Comparison of ENCODE assay signal across 8 cellular contexts in the genomic region with DNA sequence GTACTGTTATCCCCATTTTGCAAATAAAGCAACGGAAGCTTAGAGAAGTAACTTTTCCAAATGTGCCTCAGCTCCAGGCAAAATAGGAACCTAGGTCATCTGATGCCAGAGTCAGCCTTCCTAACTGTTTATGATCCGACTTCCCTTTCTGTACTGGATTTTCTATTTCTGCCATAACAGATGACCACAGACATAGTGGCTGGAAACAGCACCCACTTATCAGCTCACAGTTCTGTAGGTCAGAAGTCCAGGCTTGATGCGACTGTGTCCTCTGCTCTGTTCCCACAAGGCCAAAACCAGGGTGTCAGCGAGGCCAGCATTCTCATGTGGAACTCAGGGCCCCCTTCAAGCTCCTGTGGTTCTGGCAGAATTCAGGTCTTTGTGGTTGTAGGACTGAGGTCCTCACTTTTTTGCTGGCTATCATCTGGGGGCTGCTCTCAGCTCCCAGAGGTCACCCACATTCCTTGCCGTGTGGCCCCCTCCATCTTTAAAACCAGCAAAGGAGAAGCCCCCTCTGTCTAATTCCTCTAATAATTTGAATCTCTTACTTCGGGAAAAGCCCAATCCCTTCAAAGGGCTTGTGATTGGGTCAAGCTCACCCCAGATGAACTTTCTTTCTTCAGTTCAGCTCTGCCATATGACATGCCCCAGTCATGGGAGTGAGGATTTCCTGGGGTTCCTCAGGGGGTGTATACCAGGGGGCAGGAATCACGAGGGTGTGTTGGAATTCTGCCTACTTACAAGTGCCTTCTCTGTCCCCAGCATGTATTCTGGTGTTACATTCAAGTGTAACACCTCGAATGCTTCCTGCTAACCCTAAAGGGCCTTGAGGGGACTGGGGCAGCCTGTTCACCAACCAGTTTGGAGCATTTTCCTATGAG.
DNase-seq lines count a peak whose midpoint lies in the region; ATAC-seq lines count a peak whose summit lies in the region.

No MANE protein-coding gene starts in this region.

- peak overlapping the region; percentile 75 for H3K4me3 Mint-ChIP-seq in T-helper 2 cell treated with Interferon-gamma antibody and Interleukin-4, amounts not matched to agents 5 μg/mL and 100 μg/mL, for 36 hours
- H3K4me3 Mint-ChIP-seq in activated naive CD8-positive, alpha-beta T cell: peak overlapping the region; percentile 70
- peak overlapping the region; percentile 89 to 91 for H3K4me3 Mint-ChIP-seq in stimulated activated naive B cell treated with anti-CD40 and anti-IgM and Interleukin-4, amounts not matched to agents 10 μg/mL and 1 μg/mL and 100 μg/mL, for 72 hours

- peaks cover 8% of the 10 kb centered on the region for H3K4me1 Mint-ChIP-seq in T-helper 2 cell treated with Interferon-gamma antibody and Interleukin-4, amounts not matched to agents 5 μg/mL and 100 μg/mL, for 36 hours (ENCODE audit: low read depth)
- H3K4me1 Mint-ChIP-seq in activated naive CD8-positive, alpha-beta T cell (ENCODE audit: low read depth): peaks cover 20% of the 10 kb centered on the region
- H3K4me1 Mint-ChIP-seq in stimulated activated naive B cell treated with anti-CD40 and anti-IgM and Interleukin-4, amounts not matched to agents 10 μg/mL and 1 μg/mL and 100 μg/mL, for 72 hours: peaks cover 20 to 35% of the 10 kb centered on the region in 2 donors

- peak overlapping the region; percentile 14 for H3K4me3 ChIP-seq in iPS-11a (ENCODE audit: low read depth, low read length)

- ATAC-seq in stimulated activated naive B cell treated with anti-CD40 and anti-IgM and Interleukin-4, amounts not matched to agents 10 μg/mL and 1 μg/mL and 100 μg/mL, for 72 hours (replicated peaks): no peak
- no peak for ATAC-seq in HG02870 (IDR thresholded peaks at IDR 0.05; ENCODE audit: unreplicated experiment)

- H3K9me3 Mint-ChIP-seq in T-helper 2 cell treated with Interferon-gamma antibody and Interleukin-4, amounts not matched to agents 5 μg/mL and 100 μg/mL, for 36 hours: no peaks in the 10 kb centered on the region
- no peaks in the 10 kb centered on the region for H3K9me3 Mint-ChIP-seq in activated naive CD8-positive, alpha-beta T cell (ENCODE audit: low read depth)
- H3K9me3 Mint-ChIP-seq in stimulated activated naive B cell treated with anti-CD40 and anti-IgM and Interleukin-4, amounts not matched to agents 10 μg/mL and 1 μg/mL and 100 μg/mL, for 72 hours: no peaks in the 10 kb centered on the region

- H3K36me3 Mint-ChIP-seq in T-helper 2 cell treated with Interferon-gamma antibody and Interleukin-4, amounts not matched to agents 5 μg/mL and 100 μg/mL, for 36 hours (ENCODE audit: low read depth): no peaks in the 10 kb centered on the region
- no peaks in the 10 kb centered on the region for H3K36me3 Mint-ChIP-seq in activated naive CD8-positive, alpha-beta T cell
- no peaks in the 10 kb centered on the region for H3K36me3 Mint-ChIP-seq in stimulated activated naive B cell treated with anti-CD40 and anti-IgM and Interleukin-4, amounts not matched to agents 10 μg/mL and 1 μg/mL and 100 μg/mL, for 72 hours

- H3K27ac Mint-ChIP-seq in T-helper 2 cell treated with Interferon-gamma antibody and Interleukin-4, amounts not matched to agents 5 μg/mL and 100 μg/mL, for 36 hours: no peak overlapping the region
- no peak overlapping the region for H3K27ac Mint-ChIP-seq in activated naive CD8-positive, alpha-beta T cell
- H3K27ac Mint-ChIP-seq in stimulated activated naive B cell treated with anti-CD40 and anti-IgM and Interleukin-4, amounts not matched to agents 10 μg/mL and 1 μg/mL and 100 μg/mL, for 72 hours: no peak overlapping the region

- DNase-seq in T-helper 2 cell treated with Interferon-gamma antibody and Interleukin-4, amounts not matched to agents 5 μg/mL and 100 μg/mL, for 36 hours (ENCODE audit: low spot score): no peak
- DNase-seq in T-helper 2 cell (no peak), NCI-H774 (lab: John Stamatoyannopoulos, UW) (no peak), iPS-NIHi11 (ENCODE audit: low spot score) (no peak)
- no peak for DNase-seq in stimulated activated naive B cell treated with anti-CD40 and anti-IgM and Interleukin-4, amounts not matched to agents 10 μg/mL and 1 μg/mL and 100 μg/mL, for 72 hours

- peaks cover 64% of the 10 kb centered on the region for H3K27me3 Mint-ChIP-seq in T-helper 2 cell treated with Interferon-gamma antibody and Interleukin-4, amounts not matched to agents 5 μg/mL and 100 μg/mL, for 36 hours (ENCODE audit: low read depth)
- peaks cover 20% of the 10 kb centered on the region for H3K27me3 Mint-ChIP-seq in activated naive CD8-positive, alpha-beta T cell
- H3K27me3 Mint-ChIP-seq in stimulated activated naive B cell treated with anti-CD40 and anti-IgM and Interleukin-4, amounts not matched to agents 10 μg/mL and 1 μg/mL and 100 μg/mL, for 72 hours: peaks cover 50 to 74% of the 10 kb centered on the region in 2 donors
